ENCODE assay signal across 8 cellular contexts in genomic region chr7:71708710-71709109, GRCh38.
"Had no signal": no experiment of that assay in that cellular context is flagged by ENCODE, and none has a peak within 500 bp of the region (broad histone marks: within the 10 kb centered on the region; RNA-seq: fewer than 3 reads in every experiment).

No MANE protein-coding gene starts in this region.

- FAIRE-seq: HTR-8/SVneo had no signal

- DNase-seq: H7, IMR-90, KBM-7 had no signal

- ATAC-seq: GM23338, HCT116 had no signal

- H3K9me3 ChIP-seq: HAP-1 had no signal

- H3K4me1 ChIP-seq: HAP-1 had no signal

- H2AFZ ChIP-seq: GM23338 had no signal

- H3K36me3 ChIP-seq: HAP-1 had no signal

- H3K4me2 ChIP-seq: GM23338, KMS-11 had no signal

- H3K27ac ChIP-seq: KMS-11 had no signal

- H3K4me3 ChIP-seq: GM23338, HAP-1 had no signal

- H3K9ac ChIP-seq: KMS-11 had no signal
